ENCODE assay signal across 8 cellular contexts in the genomic region with DNA sequence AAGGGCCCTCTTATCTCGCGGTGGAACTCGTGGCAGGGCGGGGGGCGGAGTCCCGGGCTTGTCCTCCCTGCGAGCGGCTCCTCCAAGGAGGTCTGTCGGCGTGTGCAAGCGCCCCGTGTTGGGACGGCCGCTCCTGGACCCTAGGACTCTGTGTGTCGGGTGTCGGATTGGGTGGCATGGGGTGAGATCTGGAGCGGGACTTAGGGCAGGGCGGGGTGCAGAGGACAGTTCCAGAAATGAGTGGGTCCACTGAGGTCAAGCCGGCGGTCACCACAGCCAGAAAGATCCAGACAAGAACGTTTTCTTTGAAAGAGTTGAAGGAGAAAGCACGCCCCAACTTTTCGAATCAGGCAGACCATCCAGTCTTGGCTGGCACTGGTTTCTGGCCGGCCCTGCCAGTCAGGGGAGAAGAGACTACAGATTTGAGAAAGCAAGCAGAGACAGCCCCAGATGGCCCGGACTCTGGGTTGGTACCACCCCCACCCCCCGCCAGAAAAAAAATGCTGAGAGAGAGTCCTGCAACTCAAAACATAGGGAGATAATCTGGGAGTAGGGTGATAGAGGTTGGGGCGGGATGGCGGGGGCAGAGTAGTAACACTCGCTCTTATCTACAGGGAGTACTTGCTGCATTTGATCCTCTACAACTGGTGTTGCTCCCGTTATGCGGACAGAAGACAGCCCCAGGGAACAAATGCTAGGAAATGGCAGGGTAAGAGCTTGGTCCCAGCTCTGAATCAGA. TPM values are rescaled to one million over a fixed set of nuclear protein-coding genes. Genes with fewer than 3 reads are reported as not detected.
DNase-seq lines count a peak whose midpoint lies in the region; ATAC-seq and TF ChIP-seq lines count a peak whose summit lies in the region.

No MANE protein-coding gene starts in this region.

- H3K27ac Mint-ChIP-seq in T-cell, result peak overlapping the region; percentile 99 to 100
- peak overlapping the region; percentile 99 for H3K27ac Mint-ChIP-seq in stimulated activated effector memory CD8-positive, alpha-beta T cell treated with anti-CD3 and anti-CD28 coated beads, Interleukin-12 subunit alpha, Interleukin-12 subunit beta, amount 100 ng/mL, for 72 hours

- H3K27me3 Mint-ChIP-seq in T-cell, result no peaks in the 10 kb centered on the region

- DNase-seq in left cardiac atrium (peak; percentile 48), cardiac septum (ENCODE audit: low spot score) (no peak), T-cell (peak in 1 of 34 experiments; percentile 25), SIG-M5 treated with dmso at 0.1 percent for 504 hours (lab: John Stamatoyannopoulos, UW; ENCODE audit: unreplicated experiment) (no peak), HT-29 (ENCODE audit: low spot score) (no peak), NCI-H526 treated with DMSO at 0.1 percent for 48 hours (lab: John Stamatoyannopoulos, UW) (no peak)
- DNase-seq in stimulated activated effector memory CD8-positive, alpha-beta T cell treated with anti-CD3 and anti-CD28 coated beads, Interleukin-12 subunit alpha, Interleukin-12 subunit beta, amount 100 ng/mL, for 72 hours (ENCODE audit: low spot score in 2 of 2), result no peak

- peak overlapping the region in 3 of 4 donors; percentile 79 to 90 (median 86) for H3K27ac ChIP-seq in gastroesophageal sphincter

- TF ChIP-seq POLR2A in gastroesophageal sphincter (IDR thresholded peaks at IDR 0.05), result no peak

- peaks cover 39% of the 10 kb centered on the region for H3K36me3 Mint-ChIP-seq in T-cell
- H3K36me3 Mint-ChIP-seq in stimulated activated effector memory CD8-positive, alpha-beta T cell treated with anti-CD3 and anti-CD28 coated beads, Interleukin-12 subunit alpha, Interleukin-12 subunit beta, amount 100 ng/mL, for 72 hours, result peaks cover 87% of the 10 kb centered on the region

- no peak for TF ChIP-seq CTCF in gastroesophageal sphincter (IDR thresholded peaks at IDR 0.05)

- peak overlapping the region; percentile 80 to 96 (median 93) for H3K4me3 Mint-ChIP-seq in T-cell
- H3K4me3 Mint-ChIP-seq in stimulated activated effector memory CD8-positive, alpha-beta T cell treated with anti-CD3 and anti-CD28 coated beads, Interleukin-12 subunit alpha, Interleukin-12 subunit beta, amount 100 ng/mL, for 72 hours, result peak overlapping the region; percentile 98

- H3K4me1 Mint-ChIP-seq in T-cell, result peaks cover 64 to 73% (median 69%) of the 10 kb centered on the region in 3 donors
- H3K4me1 Mint-ChIP-seq in stimulated activated effector memory CD8-positive, alpha-beta T cell treated with anti-CD3 and anti-CD28 coated beads, Interleukin-12 subunit alpha, Interleukin-12 subunit beta, amount 100 ng/mL, for 72 hours, result peaks cover 75% of the 10 kb centered on the region

- intact Hi-C loops in left cardiac atrium (cut with DNase I) (loop anchor here (5.0 to 10.0 kb wide), 2 partner anchors 265 to 772 kb away; a partner anchor contains a TSS), cardiac septum (cut with DNase I) (loop anchor here (5.0 kb wide), 2 partner anchors 95 to 260 kb away; a partner anchor contains a TSS)

- CTCF ChIA-PET in T-cell (lab: Charles Lee), result interaction anchor here (0.5 to 7.8 kb wide), 22 partner anchors 10 to 775 kb away, joined by 3 to 139 read pairs (median 4); a partner anchor contains a TSS

- H3K27me3 ChIP-seq in gastroesophageal sphincter, result no peaks in the 10 kb centered on the region

- H3K9me3 Mint-ChIP-seq in T-cell, result no peaks in the 10 kb centered on the region
- no peaks in the 10 kb centered on the region for H3K9me3 Mint-ChIP-seq in stimulated activated effector memory CD8-positive, alpha-beta T cell treated with anti-CD3 and anti-CD28 coated beads, Interleukin-12 subunit alpha, Interleukin-12 subunit beta, amount 100 ng/mL, for 72 hours

- TF ChIP-seq EP300 in gastroesophageal sphincter (IDR thresholded peaks at IDR 0.05), result no peak

- no peak for ATAC-seq in left cardiac atrium
- no peak for ATAC-seq in T-cell (replicated peaks in 1 of 4)
- no peak for ATAC-seq in gastroesophageal sphincter
- no peak for ATAC-seq in stimulated activated effector memory CD8-positive, alpha-beta T cell treated with anti-CD3 and anti-CD28 coated beads, Interleukin-12 subunit alpha, Interleukin-12 subunit beta, amount 100 ng/mL, for 72 hours

- WGBS in gastroesophageal sphincter (ENCODE audit: low coverage in 1 of 2), 2 donors, result 8 to 88% methylated on average over 4 to 15 of the region's 31 CpGs

- peaks cover 0 to 12% of the 10 kb centered on the region in 2 donors for H3K36me3 ChIP-seq in gastroesophageal sphincter

- POLR2A ChIA-PET in T-cell (lab: Charles Lee), result interaction anchor here (1.1 to 1.2 kb wide), 2 partner anchors 34 to 42 kb away, joined by 3 to 4 read pairs; no protein-coding TSS in a partner anchor

- H3K4me1 ChIP-seq in gastroesophageal sphincter, result peaks cover 0 to 77% (median 28%) of the 10 kb centered on the region in 3 donors

- peak overlapping the region; percentile 49 to 66 for H3K4me3 ChIP-seq in gastroesophageal sphincter

- H3K9me3 ChIP-seq in gastroesophageal sphincter, result no peaks in the 10 kb centered on the region

RNA-seq across cellular contexts. Expression of a gene that starts 0.8 kb away (rescaled TPM):
- 10 to 100 TPM in 1 of 2 donors, 1 to 10 TPM in 1; 10.0 to 41.9 TPM for total RNA-seq in left cardiac atrium
- total RNA-seq in cardiac septum, result 21.1 TPM
- 100 to 1,000 TPM in 3 of 5 donors, 10 to 100 TPM in 2; 37.4 to 217 (median 190) TPM for total RNA-seq in T-cell
- 1 to 10 TPM in 3 of 4 donors, under 1 TPM in 1; 0.99 to 9.3 (median 3.6) TPM for total RNA-seq in gastroesophageal sphincter
- total RNA-seq in HT-29 (2014; rRNA removed; shearing (Covaris generic)), result 0.43 and 0.73 TPM in 2 replicates

RNA-seq across cellular contexts. Expression of a gene that starts 4.5 kb away (rescaled TPM):
- total RNA-seq in left cardiac atrium (100 to 1,000 TPM; 170 to 177 TPM), cardiac septum (266 TPM), T-cell (10 to 100 TPM; 35.1 to 66.6 (median 53.0) TPM), gastroesophageal sphincter (10 to 100 TPM; 18.7 to 30.2 (median 22.4) TPM)
- total RNA-seq in HT-29 (2014; rRNA removed; shearing (Covaris generic)), result 29.7 and 35.7 TPM in 2 replicates

RNA-seq across cellular contexts. Expression of a gene that starts 43.1 kb away (rescaled TPM):
- 10 to 100 TPM; 11.8 to 19.7 TPM for total RNA-seq in left cardiac atrium
- total RNA-seq in cardiac septum, result 14.4 TPM
- 10 to 100 TPM; 35.5 to 66.6 (median 42.0) TPM for total RNA-seq in T-cell
- 10 to 100 TPM in 3 of 4 donors, 1 to 10 TPM in 1; 6.4 to 11.7 (median 11.4) TPM for total RNA-seq in gastroesophageal sphincter
- total RNA-seq in HT-29 (2014; rRNA removed; shearing (Covaris generic)), result 8.2 and 12.2 TPM in 2 replicates

RNA-seq across cellular contexts. Expression of a gene that starts 44.9 kb away (rescaled TPM):
- total RNA-seq in left cardiac atrium (10 to 100 TPM; 29.7 to 32.3 TPM), cardiac septum (35.7 TPM), T-cell (10 to 100 TPM; 15.3 to 24.7 (median 19.5) TPM), gastroesophageal sphincter (10 to 100 TPM in 3 of 4 donors, 1 to 10 TPM in 1; 9.7 to 42.8 (median 25.3) TPM)
- 0.33 and 0.44 TPM in 2 replicates for total RNA-seq in HT-29 (2014; rRNA removed; shearing (Covaris generic))
